ENCODE assay signal across 8 cellular contexts in the genomic region with DNA sequence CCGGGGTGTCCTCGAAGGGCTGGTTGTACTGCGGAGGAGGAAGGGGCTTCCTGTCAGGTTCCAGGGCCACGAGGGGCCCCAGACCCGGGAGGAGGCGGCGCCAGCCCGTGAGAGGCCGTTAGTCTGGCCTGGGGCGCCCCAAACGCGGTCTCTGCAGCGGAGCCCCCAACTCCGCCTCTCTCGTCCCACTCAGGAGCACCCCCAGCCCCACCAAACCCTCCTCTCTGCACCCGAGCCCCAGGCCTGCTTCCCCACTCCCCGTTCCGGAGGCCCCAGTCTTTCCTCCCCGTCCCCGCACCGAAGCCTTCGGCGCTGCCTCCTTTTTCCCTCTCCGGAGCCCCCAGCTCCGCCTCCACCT. TPM values are rescaled to one million over a fixed set of nuclear protein-coding genes. Genes with fewer than 3 reads are reported as not detected.
DNase-seq lines count a peak whose midpoint lies in the region; ATAC-seq and TF ChIP-seq lines count a peak whose summit lies in the region.

No MANE protein-coding gene starts in this region.

- no peak for TF ChIP-seq CTCF in CD8-positive, alpha-beta T cell (IDR thresholded peaks at IDR 0.05)
- TF ChIP-seq CTCF in choroid plexus epithelial cell (conservative IDR thresholded peaks at IDR 0.05; ENCODE audit: low read depth, low read length), result no peak
- TF ChIP-seq CTCF in nephron (IDR thresholded peaks at IDR 0.05; ENCODE audit: unreplicated experiment in 3 of 3), result no peak

- H3K27me3 ChIP-seq in CD8-positive, alpha-beta T cell (ENCODE audit: insufficient read depth, low read length), result peaks cover 4% of the 10 kb centered on the region
- no peaks in the 10 kb centered on the region for H3K27me3 ChIP-seq in HUES64 (ENCODE audit: insufficient read depth, low read length)

- peaks cover 3% of the 10 kb centered on the region for H3K27me3 Mint-ChIP-seq in CD8-positive, alpha-beta T cell (ENCODE audit: low read depth)
- H3K27me3 Mint-ChIP-seq in nephron (ENCODE audit: low read depth), result no peaks in the 10 kb centered on the region

- no peak overlapping the region for H3K27ac ChIP-seq in CD8-positive, alpha-beta T cell (ENCODE audit: low read depth, low read length)
- H3K27ac ChIP-seq in HUES64 (ENCODE audit: low read depth, low read length), result peak overlapping the region; percentile 44; the same call in 1 of the 2 replicates

- no peaks in the 10 kb centered on the region for H3K36me3 ChIP-seq in CD8-positive, alpha-beta T cell (ENCODE audit: insufficient read depth, low read length)
- peaks cover 44% of the 10 kb centered on the region for H3K36me3 ChIP-seq in HUES64 (ENCODE audit: insufficient read depth, low read length)

- no peak overlapping the region for H3K27ac Mint-ChIP-seq in CD8-positive, alpha-beta T cell
- H3K27ac Mint-ChIP-seq in nephron, result peak overlapping the region; percentile 59 to 93 (median 86)

- H3K4me1 Mint-ChIP-seq in CD8-positive, alpha-beta T cell (ENCODE audit: low read depth), result peaks cover 21% of the 10 kb centered on the region
- peaks cover 26% of the 10 kb centered on the region for H3K4me1 Mint-ChIP-seq in nephron

- peaks cover 6% of the 10 kb centered on the region for H3K36me3 Mint-ChIP-seq in CD8-positive, alpha-beta T cell
- H3K36me3 Mint-ChIP-seq in nephron (ENCODE audit: low read depth), result peaks cover 18% of the 10 kb centered on the region

- peak overlapping the region; percentile 88 for H3K9ac ChIP-seq in HUES64 (ENCODE audit: low read depth, low read length)

- H3K9me3 Mint-ChIP-seq in CD8-positive, alpha-beta T cell, result no peaks in the 10 kb centered on the region
- H3K9me3 Mint-ChIP-seq in nephron, result no peaks in the 10 kb centered on the region

- no peak for DNase-seq in CD8-positive, alpha-beta T cell
- DNase-seq in choroid plexus epithelial cell (ENCODE audit: low read depth), result no peak
- no peak for DNase-seq in NCI-H510A (lab: John Stamatoyannopoulos, UW)
- no peak for DNase-seq in AG20443 (ENCODE audit: low spot score)
- no peak for DNase-seq in NK-92 (lab: John Stamatoyannopoulos, UW; ENCODE audit: unreplicated experiment)
- no peak for DNase-seq in NAMALWA (ENCODE audit: low spot score)

- intact Hi-C loops in CD8-positive, alpha-beta T cell (cut with DNase I, micrococcal nuclease), result loop anchor here (1.0 to 2.0 kb wide), 2 partner anchors 14 to 15 kb away; partner anchors contain the start of gene MSL3B (in 2 of the 2)

- POLR2A ChIA-PET in CD8-positive, alpha-beta T cell (lab: Charles Lee), result no interaction called here

- peaks cover 5% of the 10 kb centered on the region for H3K4me1 ChIP-seq in CD8-positive, alpha-beta T cell (ENCODE audit: insufficient read depth, low read length)
- H3K4me1 ChIP-seq in HUES64 (ENCODE audit: insufficient read depth, low read length), result peaks cover 15% of the 10 kb centered on the region; the same call in 1 of the 2 replicates

- CTCF ChIA-PET in CD8-positive, alpha-beta T cell (lab: Charles Lee), result no interaction called here

- peak overlapping the region; percentile 75 for H3K4me3 ChIP-seq in CD8-positive, alpha-beta T cell (ENCODE audit: low read depth, low read length)
- H3K4me3 ChIP-seq in HUES64 (ENCODE audit: low read length) (peak overlapping the region; percentile 67), choroid plexus epithelial cell (ENCODE audit: low read depth, low read length) (peak overlapping the region; percentile 96)

- WGBS in HUES64, result under 1% methylated on average over 25 of the region's 25 CpGs

- ATAC-seq in CD8-positive, alpha-beta T cell, result peak; percentile 4

- H3K4me3 Mint-ChIP-seq in CD8-positive, alpha-beta T cell, result peak overlapping the region; percentile 92
- H3K4me3 Mint-ChIP-seq in nephron, result peak overlapping the region; percentile 90 to 93 (median 91)

- no peaks in the 10 kb centered on the region for H3K9me3 ChIP-seq in CD8-positive, alpha-beta T cell (ENCODE audit: low read length)
- no peaks in the 10 kb centered on the region for H3K9me3 ChIP-seq in HUES64 (ENCODE audit: insufficient read depth, low read depth, low read length)

RNA-seq across cellular contexts. Expression of gene HJURP, which starts 0.5 kb away (rescaled TPM):
- under 1 TPM; 0.30 to 0.53 TPM for total RNA-seq in CD8-positive, alpha-beta T cell
- 37.0 TPM for polyA plus RNA-seq in HUES64 (2013, experiment 1 of 2)
- 44.4 TPM for polyA plus RNA-seq in HUES64 (2013, experiment 2 of 2)
